Comparison of ENCODE assay signal across 18 cellular contexts in the genomic region with DNA sequence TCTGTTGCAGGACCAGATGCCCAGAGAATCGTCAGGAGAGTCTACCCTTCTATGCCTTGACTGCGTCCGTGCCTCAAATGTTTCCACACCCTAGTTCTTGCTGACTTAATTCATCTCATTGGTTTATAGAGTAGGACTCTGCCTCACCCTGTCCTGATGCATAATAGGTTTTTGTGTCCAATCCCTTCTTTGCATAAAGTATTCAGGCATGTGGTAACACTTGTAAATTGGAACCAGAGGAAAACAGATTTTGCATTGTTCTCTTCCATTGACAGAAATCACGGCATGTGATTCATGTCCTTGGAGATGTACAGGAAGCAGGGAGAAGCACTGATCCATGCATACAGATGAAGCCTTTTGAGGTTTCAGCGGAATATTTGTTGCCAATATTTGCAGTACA. TPM values are rescaled to one million over a fixed set of nuclear protein-coding genes. Genes with fewer than 3 reads are reported as not detected.
"Had no signal": no experiment of that assay in that cellular context is flagged by ENCODE, and none has a peak within 500 bp of the region (broad histone marks: within the 10 kb centered on the region; RNA-seq: fewer than 3 reads in every experiment).

No MANE protein-coding gene starts in this region.

- H3K27me3 ChIP-seq: colonic mucosa, testis had no signal

- H3K4me3 ChIP-seq: colonic mucosa, testis had no signal

- DNase-seq: activated CD4-positive, alpha-beta memory T cell treated with anti-CD3 and anti-CD28 coated beads, Interleukin-2, amount 10 ng/mL, durations not matched to agents 7 days and 5 days; activated CD4-positive, alpha-beta T cell treated with anti-CD3 and anti-CD28 coated beads for 36 hours; activated gamma-delta T cell treated with Interleukin-2 at 50 U/mL for 16 hours; activated naive CD8-positive, alpha-beta T cell treated with anti-CD3 and anti-CD28 coated beads for 36 hours; activated T-cell treated with anti-CD3 and anti-CD28 coated beads, Interleukin-2, amount 50 U/mL, for 48 hours; colonic mucosa; left cardiac atrium; stimulated activated CD4-positive, alpha-beta T cell treated with anti-CD3 and anti-CD28 coated beads, Interleukin-15, amount 100 ng/mL, for 24 hours; stimulated activated CD4-positive, alpha-beta T cell treated with anti-CD3 and anti-CD28 coated beads, Interleukin-4, amount 100 ng/mL, for 24 hours; SW 1271; T-helper 9 cell; testis had no signal

- H3K4me1 ChIP-seq: colonic mucosa, testis had no signal

- H3K9me3 ChIP-seq: colonic mucosa, testis had no signal

- ATAC-seq: activated CD4-positive, alpha-beta T cell treated with anti-CD3 and anti-CD28 coated beads for 36 hours; left cardiac atrium; natural killer cell treated with Interleukin-12 subunit alpha and Interleukin-12 subunit beta and Interleukin-15 and Interleukin-18, amount 100 ng/mL, for 72 hours had no signal

- H3K36me3 ChIP-seq: colonic mucosa had no signal

- H3K27ac ChIP-seq: colonic mucosa, epithelial cell of prostate, testis had no signal

RNA-seq across cellular contexts. Expression of a gene that starts 29.5 kb away (rescaled TPM):
- total RNA-seq: activated CD4-positive, alpha-beta memory T cell treated with anti-CD3 and anti-CD28 coated beads, Interleukin-2, amount 10 ng/mL, durations not matched to agents 7 days and 5 days; activated CD4-positive, alpha-beta T cell treated with anti-CD3 and anti-CD28 coated beads for 36 hours; activated naive CD8-positive, alpha-beta T cell treated with anti-CD3 and anti-CD28 coated beads for 36 hours; cardiac septum; left cardiac atrium; lung microvascular endothelial cell; mucosa of gallbladder; natural killer cell treated with Interleukin-12 subunit alpha and Interleukin-12 subunit beta and Interleukin-15 and Interleukin-18, amount 100 ng/mL, for 72 hours; omental fat pad had no signal
